11 cellular contexts compared by ENCODE assay signal in the genomic region with DNA sequence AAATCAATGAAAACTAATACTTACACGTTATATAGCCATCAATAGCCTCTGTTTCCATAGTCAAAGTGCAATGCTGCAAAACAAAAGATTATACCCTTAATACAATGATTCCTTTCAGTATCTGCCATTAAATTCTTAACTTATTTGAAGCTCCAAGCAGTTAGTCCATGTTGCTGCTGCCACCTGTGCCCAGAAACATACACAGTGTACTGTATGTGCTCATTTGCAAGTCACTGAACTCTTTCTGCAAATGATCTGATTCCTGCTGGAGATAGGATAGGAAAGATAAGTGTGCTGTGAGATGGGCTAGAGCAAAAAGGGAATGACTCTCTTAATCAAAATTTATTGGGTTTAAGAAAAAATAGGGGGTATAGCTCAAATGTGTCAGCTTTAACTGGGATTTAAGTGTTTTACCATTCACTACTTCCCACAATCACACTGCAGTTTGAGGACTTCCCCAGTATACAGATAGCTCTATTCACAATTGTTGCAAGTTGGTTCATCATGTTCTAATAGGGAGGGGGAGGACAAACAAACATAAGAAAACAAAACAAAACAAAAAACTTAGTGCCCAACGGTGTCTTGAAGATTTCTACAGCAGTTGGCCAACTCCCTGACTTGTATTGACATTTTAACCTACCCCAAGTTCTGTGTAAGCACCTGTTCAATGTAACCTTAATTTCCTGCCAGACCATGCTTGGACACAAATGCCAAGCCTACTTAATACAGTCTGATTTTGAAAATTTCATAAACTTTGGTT. TPM values are rescaled to one million over a fixed set of nuclear protein-coding genes. Genes with fewer than 3 reads are reported as not detected.
DNase-seq lines count a peak whose midpoint lies in the region; ATAC-seq, FAIRE-seq and TF ChIP-seq lines count a peak whose summit lies in the region.
"Had no signal": no experiment of that assay in that cellular context is flagged by ENCODE, and none has a peak within 500 bp of the region (broad histone marks: within the 10 kb centered on the region; RNA-seq: fewer than 3 reads in every experiment).

No MANE protein-coding gene starts in this region.

- H2AFZ ChIP-seq in HepG2 (ENCODE audit: low read length): no peak overlapping the region

- no peaks in the 10 kb centered on the region for H3K9me3 ChIP-seq in right lobe of liver
- no peaks in the 10 kb centered on the region for H3K9me3 ChIP-seq in HepG2 (ENCODE audit: low read length)
- H3K9me3 ChIP-seq: ascending aorta had no signal

- CTCF ChIA-PET in HepG2 (lab: Yijun Ruan, JAX; ENCODE audit: low intra/inter-chr PET ratio, low total read pairs): no interaction called here

- no peaks in the 10 kb centered on the region for H3K36me3 ChIP-seq in right lobe of liver
- H3K36me3 ChIP-seq in HepG2 (replicated peaks in 1 of 2; ENCODE audit: control insufficient read depth in 1 of 2, insufficient read depth in 2 of 2, low read length in 2 of 2): no peaks in the 10 kb centered on the region
- no peaks in the 10 kb centered on the region for H3K36me3 ChIP-seq in urinary bladder (ENCODE audit: insufficient read depth)
- H3K36me3 ChIP-seq: ascending aorta had no signal

- TF ChIP-seq RAD21 in HepG2 (CRISPR knock-in tag; IDR thresholded peaks at IDR 0.05): no peak

- 18% methylated on average over 2 of the region's 2 CpGs for WGBS in right lobe of liver (ENCODE audit: insufficient coverage, low coverage, low lambda C conversion rate, missing lambda C conversion rate)
- WGBS in HepG2 (ENCODE audit: low lambda C conversion rate): 5% methylated on average over 2 of the region's 2 CpGs
- WGBS in urinary bladder: 51% methylated on average over 2 of the region's 2 CpGs

- peak overlapping the region; percentile 95 for H3K4me3 Mint-ChIP-seq in activated naive CD8-positive, alpha-beta T cell

- no peaks in the 10 kb centered on the region for H4K20me1 ChIP-seq in HepG2 (ENCODE audit: insufficient read depth, low read length)

- H3K4me2 ChIP-seq in HepG2 (ENCODE audit: low read depth, low read length): no peak overlapping the region

- POLR2A ChIA-PET in HepG2 (lab: Yijun Ruan, JAX): no interaction called here

- H3K4me1 ChIP-seq in right lobe of liver: peaks cover 0 to 21% (median 9%) of the 10 kb centered on the region in 4 donors
- peaks cover 11% of the 10 kb centered on the region; the same call in 1 of the 2 replicates for H3K4me1 ChIP-seq in HepG2 (ENCODE audit: insufficient read depth, low read length)
- no peaks in the 10 kb centered on the region for H3K4me1 ChIP-seq in urinary bladder (ENCODE audit: insufficient read depth)

- ATAC-seq in right lobe of liver (no peak), HepG2 (no peak), HG03565 (IDR thresholded peaks at IDR 0.05; ENCODE audit: unreplicated experiment) (no peak)
- ATAC-seq: K562 had no signal

- peaks cover 53% of the 10 kb centered on the region for H3K4me1 Mint-ChIP-seq in activated naive CD8-positive, alpha-beta T cell (ENCODE audit: low read depth)

- no peaks in the 10 kb centered on the region for H3K36me3 Mint-ChIP-seq in activated naive CD8-positive, alpha-beta T cell

- no peak for TF ChIP-seq CTCF in right lobe of liver (IDR thresholded peaks at IDR 0.05)
- no peak for TF ChIP-seq CTCF in HepG2 (CRISPR knock-in tag; IDR thresholded peaks at IDR 0.05)

- no peaks in the 10 kb centered on the region for H3K9me3 Mint-ChIP-seq in activated naive CD8-positive, alpha-beta T cell (ENCODE audit: low read depth)

- no peak for TF ChIP-seq EP300 in HepG2 (IDR thresholded peaks at IDR 0.05; ENCODE audit: low read depth in 2 of 2, low read length in 2 of 2)
- TF ChIP-seq EP300 in HepG2 (CRISPR knock-in tag; IDR thresholded peaks at IDR 0.05; ENCODE audit: borderline replicate concordance): no peak

- peaks cover 16% of the 10 kb centered on the region for H3K27me3 Mint-ChIP-seq in activated naive CD8-positive, alpha-beta T cell

- TF ChIP-seq POLR2A in right lobe of liver (IDR thresholded peaks at IDR 0.05) (no peak), HepG2 (IDR thresholded peaks at IDR 0.05; ENCODE audit: insufficient read depth in 1 of 2, low read depth in 2 of 2, low read length in 2 of 2) (no peak)

- intact Hi-C loops in right lobe of liver (cut with DNase I): no loop called here
- intact Hi-C loops in HepG2 (cut with micrococcal nuclease; ENCODE audit: unreplicated experiment): no loop called here

- BruUV-seq in HepG2 (replicated peaks; lab: Mats Ljungman, UMichigan): no TSS peak

- peak overlapping the region; percentile 76 for H3K27ac Mint-ChIP-seq in activated naive CD8-positive, alpha-beta T cell

- H3K9ac ChIP-seq in HepG2 (ENCODE audit: insufficient read depth, low read depth, low read length): no peak overlapping the region

- no peak for FAIRE-seq in HepG2 (lab: Jason Lieb, UNC)
- FAIRE-seq: K562 had no signal

- peak overlapping the region in 1 of 3 donors; percentile 44 for H3K27ac ChIP-seq in right lobe of liver
- no peak overlapping the region for H3K27ac ChIP-seq in HepG2 (ENCODE audit: extremely low read length, insufficient read depth, low read length)
- H3K27ac ChIP-seq in urinary bladder (ENCODE audit: low read depth): no peak overlapping the region

- in situ Hi-C loops in HepG2 (cut with HindIII; ENCODE audit: extremely low pct_ligation_motif_present, low pct_unique_long_range_greater_than_20kb): no loop called here

- H3K79me2 ChIP-seq in HepG2 (ENCODE audit: insufficient read depth, low read length): no peaks in the 10 kb centered on the region

- H3K27me3 ChIP-seq in right lobe of liver (no peaks in the 10 kb centered on the region), HepG2 (ENCODE audit: control insufficient read depth in 1 of 2, insufficient read depth in 2 of 2, low read length in 2 of 2) (peaks cover 0 to 15% of the 10 kb centered on the region in 2 experiments; a peak in 1 of 5 replicates)
- H3K27me3 ChIP-seq: ascending aorta had no signal

- H3K4me3 ChIP-seq in right lobe of liver (peak overlapping the region in 2 of 3 donors; percentile 12 to 37), HepG2 (replicated peaks in 1 of 3; ENCODE audit: insufficient read depth in 1 of 3, low read depth in 2 of 3, low read length in 3 of 3) (no peak overlapping the region), urinary bladder (ENCODE audit: low read depth, low read length) (peak overlapping the region; percentile 22)
- H3K4me3 ChIP-seq: K562 had no signal

- DNase-seq in right lobe of liver (no peak), HepG2 (ENCODE audit: low spot score) (no peak), medulla oblongata (ENCODE audit: extremely low spot score) (peak; percentile 63), COLO829 (ENCODE audit: low spot score) (no peak)
- no peak for DNase-seq in activated CD4-positive, alpha-beta T cell treated with anti-CD3 and anti-CD28 coated beads for 1 hour
- DNase-seq: stimulated activated CD4-positive, alpha-beta T cell treated with anti-CD3 and anti-CD28 coated beads, Interleukin-15, amount 100 ng/mL, for 24 hours had no signal

TF ChIP-seq in HepG2, 621 proteins besides CTCF, POLR2A, EP300 and RAD21:
- no peak for TF ChIP-seq NPAS2 (CRISPR knock-in tag; IDR thresholded peaks at IDR 0.05; ENCODE audit: borderline replicate concordance)

RNA-seq across cellular contexts. Expression of a gene that starts 2.7 kb away (rescaled TPM):
- total RNA-seq in right lobe of liver (1 to 10 TPM; 1.1 to 4.1 (median 1.9) TPM), HepG2 (2016; rRNA removed; fragmentation: Illumina TruSeq; extraction: Trizol) (0.60 and 0.86 TPM in 2 replicates), urinary bladder (56.4 TPM)
- under 0.01 and 0.26 TPM in 2 replicates for total RNA-seq in HepG2 (2016; cell fraction: cytosol; rRNA removed; fragmentation: Illumina TruSeq; extraction: Trizol; ENCODE audit: low read depth)
- 0.83 and 0.97 TPM in 2 replicates for total RNA-seq in HepG2 (2016; cell fraction: insoluble cytoplasmic fraction; rRNA removed; fragmentation: Illumina TruSeq; extraction: Trizol)
- 0.22 and 0.28 TPM in 2 replicates for total RNA-seq in HepG2 (2016; cell fraction: membrane; rRNA removed; fragmentation: Illumina TruSeq; extraction: Trizol)
- total RNA-seq in HepG2 (2016; cell fraction: nucleus; rRNA removed; fragmentation: Illumina TruSeq; extraction: Trizol): 1.8 and 2.1 TPM in 2 replicates
- polyA plus RNA-seq in HepG2 (2011; rRNA removed) (0.18 and 0.35 TPM in 2 replicates), urinary bladder (2.4 TPM)
- 0.13 and 0.22 TPM in 2 replicates for polyA plus RNA-seq in HepG2 (2011; cell fraction: cytosol; rRNA removed)
- polyA plus RNA-seq in HepG2 (2011; cell fraction: nucleus; rRNA removed): 0.13 and 0.45 TPM in 2 replicates
- 0.09 and 0.27 TPM in 2 replicates for polyA plus RNA-seq in HepG2 (2012)
- polyA plus RNA-seq in HepG2 (2016; cell fraction: cytosol; fragmentation: Illumina TruSeq; extraction: Trizol; ENCODE audit: low read depth): 0.09 and 0.10 TPM in 2 replicates
- 0.30 and 0.37 TPM in 2 replicates for polyA plus RNA-seq in HepG2 (2016; cell fraction: insoluble cytoplasmic fraction; fragmentation: Illumina TruSeq; extraction: Trizol; ENCODE audit: low read depth)
- 0.06 and 0.23 TPM in 2 replicates for polyA plus RNA-seq in HepG2 (2016; cell fraction: membrane; fragmentation: Illumina TruSeq; extraction: Trizol; ENCODE audit: low read depth)
- polyA plus RNA-seq in HepG2 (2016; cell fraction: nucleus; fragmentation: Illumina TruSeq; extraction: Trizol; ENCODE audit: insufficient read depth, low read depth): 0.15 and 0.36 TPM in 2 replicates
- 1.7 and 5.0 TPM in 2 replicates for polyA minus RNA-seq in HepG2 (2011; rRNA and poly(A)+ RNA removed; ENCODE audit: low replicate concordance)
- 0.88 and 0.99 TPM in 2 replicates for polyA minus RNA-seq in HepG2 (2011; cell fraction: cytosol; rRNA and poly(A)+ RNA removed)
- 1.7 and 3.2 TPM in 2 replicates for polyA minus RNA-seq in HepG2 (2011; cell fraction: nucleus; rRNA and poly(A)+ RNA removed)

Comparison
In these comparisons a context has a peak if more than half of its experiments do, and no peak if none do; other contexts are left out.
1. H3K4me3 ChIP-seq: peak in right lobe of liver (2 of 3) and urinary bladder (single experiment); none in HepG2 (0 of 3).
2. RNA of a gene that starts 2.7 kb away (total RNA-seq): 56.4 TPM in urinary bladder (single experiment); 1.1 to 4.1 TPM in right lobe of liver and under 0.01 to 2.1 TPM in HepG2; every median in the first group is over 10 times any median in the second.